8 cellular contexts compared by ENCODE assay signal in genomic region chr5:157312492-157312891, GRCh38. TPM values are rescaled to one million over a fixed set of nuclear protein-coding genes. Genes with fewer than 3 reads are reported as not detected.
DNase-seq lines count a peak whose midpoint lies in the region; ATAC-seq and TF ChIP-seq lines count a peak whose summit lies in the region.

No MANE protein-coding gene starts in this region.

- no peak overlapping the region for H3K4me3 Mint-ChIP-seq in activated naive CD4-positive, alpha-beta T cell treated with anti-CD3 and anti-CD28 coated beads, Interleukin-2, amount 50 U/mL, for 24 hours

- peaks cover 61% of the 10 kb centered on the region for H3K4me1 Mint-ChIP-seq in activated naive CD4-positive, alpha-beta T cell treated with anti-CD3 and anti-CD28 coated beads, Interleukin-2, amount 50 U/mL, for 24 hours

- no peaks in the 10 kb centered on the region for H3K9me3 Mint-ChIP-seq in activated naive CD4-positive, alpha-beta T cell treated with anti-CD3 and anti-CD28 coated beads, Interleukin-2, amount 50 U/mL, for 24 hours

- peaks cover 16% of the 10 kb centered on the region for H3K36me3 Mint-ChIP-seq in activated naive CD4-positive, alpha-beta T cell treated with anti-CD3 and anti-CD28 coated beads, Interleukin-2, amount 50 U/mL, for 24 hours

- intact Hi-C loops in left cardiac atrium (cut with DNase I): loop anchor here (1.0 to 5.0 kb wide), 3 partner anchors 59 to 165 kb away; no protein-coding TSS in a partner anchor

- no peaks in the 10 kb centered on the region for H3K27me3 Mint-ChIP-seq in activated naive CD4-positive, alpha-beta T cell treated with anti-CD3 and anti-CD28 coated beads, Interleukin-2, amount 50 U/mL, for 24 hours

- ATAC-seq in GM21360 (IDR thresholded peaks at IDR 0.05; ENCODE audit: unreplicated experiment) (peak; percentile 65), SK-N-SH treated with all-trans-retinoic acid at 6 μM for 48 hours (peak; percentile 96), left cardiac atrium (peak; percentile 62 to 83)

- DNase-seq in ELF-1 (ENCODE audit: low read depth, low spot score) (peak; percentile 45), HPDE6-E6E7 (ENCODE audit: extremely low spot score) (peak; percentile 49), left cardiac atrium (peak; percentile 34), smooth muscle cell of the brain vasculature (ENCODE audit: low read depth, low spot score) (peak; percentile 21), cerebellar nuclear complex (lab: John Stamatoyannopoulos, UW) (no peak)

- H3K27ac Mint-ChIP-seq in activated naive CD4-positive, alpha-beta T cell treated with anti-CD3 and anti-CD28 coated beads, Interleukin-2, amount 50 U/mL, for 24 hours: peak overlapping the region; percentile 73

TF ChIP-seq in SK-N-SH treated with all-trans-retinoic acid at 6 μM for 48 hours, 23 proteins besides CTCF, POLR2A, EP300 and RAD21:
- TF ChIP-seq ZNF8 (CRISPR knock-in tag; IDR thresholded peaks at IDR 0.05): no peak
- no peak for TF ChIP-seq PATZ1 (CRISPR knock-in tag; IDR thresholded peaks at IDR 0.05; ENCODE audit: borderline replicate concordance)
- TF ChIP-seq ZNF70 (CRISPR knock-in tag; IDR thresholded peaks at IDR 0.05): no peak
- TF ChIP-seq OSR1 (CRISPR knock-in tag; IDR thresholded peaks at IDR 0.05): no peak
- no peak for TF ChIP-seq ZNF565 (CRISPR knock-in tag; conservative IDR thresholded peaks at IDR 0.05; ENCODE audit: low read depth)

RNA-seq across cellular contexts. Expression of gene CYFIP2, which starts 46.6 kb away (rescaled TPM):
- 10 to 100 TPM; 18.1 to 27.6 TPM for total RNA-seq in left cardiac atrium

Comparison
In these comparisons a context has a peak if more than half of its experiments do, and no peak if none do; other contexts are left out.
1. DNase-seq: peak in ELF-1 (single experiment), HPDE6-E6E7 (single experiment), left cardiac atrium (single experiment) and smooth muscle cell of the brain vasculature (single experiment); none in cerebellar nuclear complex (0 of 2).
2. Peak in every context shown above with its lines, with median percentiles within 50 percentile points of each other: ATAC-seq.